21 cellular contexts compared by ENCODE assay signal in genomic region chr15:52518972-52519371, GRCh38. TPM values are rescaled to one million over a fixed set of nuclear protein-coding genes. Genes with fewer than 3 reads are reported as not detected.
DNase-seq lines count a peak whose midpoint lies in the region; ATAC-seq and TF ChIP-seq lines count a peak whose summit lies in the region.
"Had no signal": no experiment of that assay in that cellular context is flagged by ENCODE, and none has a peak within 500 bp of the region (broad histone marks: within the 10 kb centered on the region; RNA-seq: fewer than 3 reads in every experiment).

No MANE protein-coding gene starts in this region.

- POLR2A ChIA-PET in activated CD4-positive, alpha-beta T cell treated with anti-CD3 and anti-CD28 coated beads, Interleukin-2, amount 10 ng/mL, durations not matched to agents 7 days and 5 days (lab: Charles Lee) = interaction anchor here (0.6 kb wide), 1 partner anchor 21 kb away, joined by 3 read pairs; no protein-coding TSS in a partner anchor

- H3K27ac Mint-ChIP-seq in activated T-helper 17 cell treated with anti-CD3 and anti-CD28 coated beads, Interleukin-2, amount 50 U/mL, for 72 hours = no peak overlapping the region
- H3K27ac Mint-ChIP-seq in type B pancreatic cell = peak overlapping the region; percentile 74
- H3K27ac Mint-ChIP-seq in activated CD4-positive, alpha-beta T cell treated with anti-CD3 and anti-CD28 coated beads, Interleukin-2, amount 10 ng/mL, durations not matched to agents 24 days and 14 days = no peak overlapping the region
- H3K27ac Mint-ChIP-seq in activated CD4-positive, alpha-beta T cell treated with anti-CD3 and anti-CD28 coated beads, Interleukin-2, amount 10 ng/mL, durations not matched to agents 7 days and 5 days = no peak overlapping the region
- H3K27ac Mint-ChIP-seq: activated CD4-positive, alpha-beta T cell treated with anti-CD3 and anti-CD28 coated beads for 36 hours; effector memory CD8-positive, alpha-beta T cell; nephron; stimulated activated naive B cell treated with anti-CD40 and anti-IgM and Interleukin-4, amounts not matched to agents 10 μg/mL and 1 μg/mL and 100 μg/mL, for 72 hours had no signal

- H3K27me3 Mint-ChIP-seq in activated T-helper 17 cell treated with anti-CD3 and anti-CD28 coated beads, Interleukin-2, amount 50 U/mL, for 72 hours = no peaks in the 10 kb centered on the region
- H3K27me3 Mint-ChIP-seq in type B pancreatic cell = no peaks in the 10 kb centered on the region
- H3K27me3 Mint-ChIP-seq in activated CD4-positive, alpha-beta T cell treated with anti-CD3 and anti-CD28 coated beads, Interleukin-2, amount 10 ng/mL, durations not matched to agents 24 days and 14 days = no peaks in the 10 kb centered on the region
- no peaks in the 10 kb centered on the region for H3K27me3 Mint-ChIP-seq in activated CD4-positive, alpha-beta T cell treated with anti-CD3 and anti-CD28 coated beads, Interleukin-2, amount 10 ng/mL, durations not matched to agents 7 days and 5 days
- H3K27me3 Mint-ChIP-seq: activated CD4-positive, alpha-beta T cell treated with anti-CD3 and anti-CD28 coated beads for 36 hours; effector memory CD8-positive, alpha-beta T cell; stimulated activated naive B cell treated with anti-CD40 and anti-IgM and Interleukin-4, amounts not matched to agents 10 μg/mL and 1 μg/mL and 100 μg/mL, for 72 hours had no signal

- H3K4me1 Mint-ChIP-seq in activated T-helper 17 cell treated with anti-CD3 and anti-CD28 coated beads, Interleukin-2, amount 50 U/mL, for 72 hours = peaks cover 29% of the 10 kb centered on the region
- H3K4me1 Mint-ChIP-seq in type B pancreatic cell (ENCODE audit: unreplicated experiment) = no peaks in the 10 kb centered on the region
- H3K4me1 Mint-ChIP-seq in activated CD4-positive, alpha-beta T cell treated with anti-CD3 and anti-CD28 coated beads, Interleukin-2, amount 10 ng/mL, durations not matched to agents 24 days and 14 days = peaks cover 14% of the 10 kb centered on the region
- H3K4me1 Mint-ChIP-seq in activated CD4-positive, alpha-beta T cell treated with anti-CD3 and anti-CD28 coated beads, Interleukin-2, amount 10 ng/mL, durations not matched to agents 7 days and 5 days = peaks cover 7% of the 10 kb centered on the region
- H3K4me1 Mint-ChIP-seq: nephron had no signal

- H3K9me3 Mint-ChIP-seq in activated T-helper 17 cell treated with anti-CD3 and anti-CD28 coated beads, Interleukin-2, amount 50 U/mL, for 72 hours = no peaks in the 10 kb centered on the region
- no peaks in the 10 kb centered on the region for H3K9me3 Mint-ChIP-seq in type B pancreatic cell
- H3K9me3 Mint-ChIP-seq in activated CD4-positive, alpha-beta T cell treated with anti-CD3 and anti-CD28 coated beads, Interleukin-2, amount 10 ng/mL, durations not matched to agents 24 days and 14 days = no peaks in the 10 kb centered on the region
- no peaks in the 10 kb centered on the region for H3K9me3 Mint-ChIP-seq in activated CD4-positive, alpha-beta T cell treated with anti-CD3 and anti-CD28 coated beads, Interleukin-2, amount 10 ng/mL, durations not matched to agents 7 days and 5 days
- H3K9me3 Mint-ChIP-seq: effector memory CD8-positive, alpha-beta T cell; nephron; stimulated activated naive B cell treated with anti-CD40 and anti-IgM and Interleukin-4, amounts not matched to agents 10 μg/mL and 1 μg/mL and 100 μg/mL, for 72 hours had no signal

- peak overlapping the region; percentile 3 for H3K4me3 Mint-ChIP-seq in activated T-helper 17 cell treated with anti-CD3 and anti-CD28 coated beads, Interleukin-2, amount 50 U/mL, for 72 hours
- H3K4me3 Mint-ChIP-seq in type B pancreatic cell = no peak overlapping the region
- no peak overlapping the region for H3K4me3 Mint-ChIP-seq in activated CD4-positive, alpha-beta T cell treated with anti-CD3 and anti-CD28 coated beads, Interleukin-2, amount 10 ng/mL, durations not matched to agents 24 days and 14 days
- no peak overlapping the region for H3K4me3 Mint-ChIP-seq in activated CD4-positive, alpha-beta T cell treated with anti-CD3 and anti-CD28 coated beads, Interleukin-2, amount 10 ng/mL, durations not matched to agents 7 days and 5 days
- H3K4me3 Mint-ChIP-seq: activated CD4-positive, alpha-beta T cell treated with anti-CD3 and anti-CD28 coated beads for 36 hours; effector memory CD8-positive, alpha-beta T cell; nephron; stimulated activated naive B cell treated with anti-CD40 and anti-IgM and Interleukin-4, amounts not matched to agents 10 μg/mL and 1 μg/mL and 100 μg/mL, for 72 hours had no signal

- CTCF ChIA-PET in activated CD4-positive, alpha-beta T cell treated with anti-CD3 and anti-CD28 coated beads, Interleukin-2, amount 10 ng/mL, durations not matched to agents 7 days and 5 days (lab: Charles Lee) = interaction anchor here (0.7 to 1.3 kb wide), 3 partner anchors 10 to 511 kb away, joined by 3 to 5 read pairs (median 3); partner anchors contain the start of gene MYO5A

- TF ChIP-seq CTCF in type B pancreatic cell (conservative IDR thresholded peaks at IDR 0.05) = no peak

- intact Hi-C loops in activated CD4-positive, alpha-beta T cell treated with anti-CD3 and anti-CD28 coated beads, Interleukin-2, amount 10 ng/mL, durations not matched to agents 24 days and 14 days (cut with micrococcal nuclease) = no loop called here

- H3K36me3 Mint-ChIP-seq in activated T-helper 17 cell treated with anti-CD3 and anti-CD28 coated beads, Interleukin-2, amount 50 U/mL, for 72 hours (ENCODE audit: low read depth) = no peaks in the 10 kb centered on the region
- H3K36me3 Mint-ChIP-seq in type B pancreatic cell = no peaks in the 10 kb centered on the region
- no peaks in the 10 kb centered on the region for H3K36me3 Mint-ChIP-seq in activated CD4-positive, alpha-beta T cell treated with anti-CD3 and anti-CD28 coated beads, Interleukin-2, amount 10 ng/mL, durations not matched to agents 24 days and 14 days (ENCODE audit: low read depth)
- H3K36me3 Mint-ChIP-seq in activated CD4-positive, alpha-beta T cell treated with anti-CD3 and anti-CD28 coated beads, Interleukin-2, amount 10 ng/mL, durations not matched to agents 7 days and 5 days (ENCODE audit: low read depth) = no peaks in the 10 kb centered on the region

- DNase-seq in SIG-M5 treated with dmso at 0.1 percent for 504 hours (lab: John Stamatoyannopoulos, UW; ENCODE audit: unreplicated experiment) (peak; percentile 53), SIG-M5 (lab: John Stamatoyannopoulos, UW) (no peak), NOMO-1 treated with dmso at 0.1 percent for 144 hours (lab: John Stamatoyannopoulos, UW; ENCODE audit: unreplicated experiment) (peak; percentile 60), type B pancreatic cell (ENCODE audit: extremely low spot score, unreplicated experiment) (no peak)
- no peak for DNase-seq in activated CD4-positive, alpha-beta T cell treated with anti-CD3 and anti-CD28 coated beads, Interleukin-2, amount 10 ng/mL, durations not matched to agents 24 days and 14 days
- no peak for DNase-seq in activated CD4-positive, alpha-beta T cell treated with anti-CD3 and anti-CD28 coated beads, Interleukin-2, amount 10 ng/mL, durations not matched to agents 7 days and 5 days
- DNase-seq: activated CD4-positive, alpha-beta T cell treated with anti-CD3 and anti-CD28 coated beads for 36 hours; activated gamma-delta T cell; activated T-cell treated with anti-CD3 and anti-CD28 coated beads, Interleukin-2, amount 50 U/mL, for 1 hour; effector memory CD8-positive, alpha-beta T cell; glutamatergic neuron; mammary epithelial cell; NCI-H1436; NCI-H2081 treated with DMSO at 0.1 percent for 48 hours; NCI-H748 treated with DMSO at 0.1 percent for 48 hours; stimulated activated naive B cell treated with anti-CD40 and anti-IgM and Interleukin-4, amounts not matched to agents 10 μg/mL and 1 μg/mL and 100 μg/mL, for 72 hours; substantia nigra had no signal

- ATAC-seq in activated T-helper 17 cell treated with anti-CD3 and anti-CD28 coated beads, Interleukin-2, amount 50 U/mL, for 72 hours (replicated peaks) = no peak
- ATAC-seq in HG02588 (IDR thresholded peaks at IDR 0.05; ENCODE audit: unreplicated experiment) = no peak
- ATAC-seq: activated CD4-positive, alpha-beta T cell treated with anti-CD3 and anti-CD28 coated beads for 36 hours; effector memory CD8-positive, alpha-beta T cell; HCT116; stimulated activated naive B cell treated with anti-CD40 and anti-IgM and Interleukin-4, amounts not matched to agents 10 μg/mL and 1 μg/mL and 100 μg/mL, for 72 hours had no signal

RNA-seq across cellular contexts. Expression of gene MYO5A, which starts 9.7 kb away (rescaled TPM):
- 10 to 100 TPM; 33.1 to 59.3 TPM for total RNA-seq in activated T-helper 17 cell treated with anti-CD3 and anti-CD28 coated beads, Interleukin-2, amount 50 U/mL, for 72 hours
- total RNA-seq in type B pancreatic cell (ENCODE audit: low replicate concordance) = 20.9 and 21.2 TPM in 2 replicates
- 19.8 and 23.7 TPM in 2 replicates for total RNA-seq in activated CD4-positive, alpha-beta T cell treated with anti-CD3 and anti-CD28 coated beads, Interleukin-2, amount 10 ng/mL, durations not matched to agents 24 days and 14 days
- 10 to 100 TPM; 34.0 to 34.5 TPM for total RNA-seq in activated CD4-positive, alpha-beta T cell treated with anti-CD3 and anti-CD28 coated beads, Interleukin-2, amount 10 ng/mL, durations not matched to agents 7 days and 5 days

RNA-seq across cellular contexts. Expression of gene ARPP19, which starts 49.9 kb away (rescaled TPM):
- 100 to 1,000 TPM; 154 to 222 TPM for total RNA-seq in activated T-helper 17 cell treated with anti-CD3 and anti-CD28 coated beads, Interleukin-2, amount 50 U/mL, for 72 hours
- 160 and 167 TPM in 2 replicates for total RNA-seq in type B pancreatic cell (ENCODE audit: low replicate concordance)
- 191 and 215 TPM in 2 replicates for total RNA-seq in activated CD4-positive, alpha-beta T cell treated with anti-CD3 and anti-CD28 coated beads, Interleukin-2, amount 10 ng/mL, durations not matched to agents 24 days and 14 days
- 100 to 1,000 TPM; 178 to 193 TPM for total RNA-seq in activated CD4-positive, alpha-beta T cell treated with anti-CD3 and anti-CD28 coated beads, Interleukin-2, amount 10 ng/mL, durations not matched to agents 7 days and 5 days

Comparison
In these comparisons a context has a peak if more than half of its experiments do, and no peak if none do; other contexts are left out.
1. DNase-seq: peak in SIG-M5 treated with dmso at 0.1 percent for 504 hours (single experiment) and NOMO-1 treated with dmso at 0.1 percent for 144 hours (single experiment); none in SIG-M5 (single experiment), type B pancreatic cell (single experiment), activated CD4-positive, alpha-beta T cell treated with anti-CD3 and anti-CD28 coated beads, Interleukin-2, amount 10 ng/mL, durations not matched to agents 24 days and 14 days (single experiment) and activated CD4-positive, alpha-beta T cell treated with anti-CD3 and anti-CD28 coated beads, Interleukin-2, amount 10 ng/mL, durations not matched to agents 7 days and 5 days (single experiment).